6 cellular contexts compared by ENCODE assay signal in genomic region chr5:2015961-2016360, GRCh38.
"Had no signal": no experiment of that assay in that cellular context is flagged by ENCODE, and none has a peak within 500 bp of the region (broad histone marks: within the 10 kb centered on the region; RNA-seq: fewer than 3 reads in every experiment).

No MANE protein-coding gene starts in this region.

- H3K27ac ChIP-seq: HL-60 had no signal

- H3K9me3 Mint-ChIP-seq: GM23338, H9, IgD-negative memory B cell had no signal

- H3K27ac Mint-ChIP-seq: GM23338, H9, IgD-negative memory B cell had no signal

- H2AFZ ChIP-seq: GM23338 had no signal

- H3K4me3 ChIP-seq: GM23338 had no signal

- H3K4me3 Mint-ChIP-seq: GM23338, H9, IgD-negative memory B cell had no signal

- H3K4me1 Mint-ChIP-seq: GM23338, H9, IgD-negative memory B cell had no signal

- H3K36me3 Mint-ChIP-seq: IgD-negative memory B cell had no signal

- H3K4me2 ChIP-seq: GM23338 had no signal

- ATAC-seq: GM23338, HepG2 had no signal

- DNase-seq: H9, HCEC 1CT had no signal
